24 cellular contexts compared by ENCODE assay signal in the genomic region with DNA sequence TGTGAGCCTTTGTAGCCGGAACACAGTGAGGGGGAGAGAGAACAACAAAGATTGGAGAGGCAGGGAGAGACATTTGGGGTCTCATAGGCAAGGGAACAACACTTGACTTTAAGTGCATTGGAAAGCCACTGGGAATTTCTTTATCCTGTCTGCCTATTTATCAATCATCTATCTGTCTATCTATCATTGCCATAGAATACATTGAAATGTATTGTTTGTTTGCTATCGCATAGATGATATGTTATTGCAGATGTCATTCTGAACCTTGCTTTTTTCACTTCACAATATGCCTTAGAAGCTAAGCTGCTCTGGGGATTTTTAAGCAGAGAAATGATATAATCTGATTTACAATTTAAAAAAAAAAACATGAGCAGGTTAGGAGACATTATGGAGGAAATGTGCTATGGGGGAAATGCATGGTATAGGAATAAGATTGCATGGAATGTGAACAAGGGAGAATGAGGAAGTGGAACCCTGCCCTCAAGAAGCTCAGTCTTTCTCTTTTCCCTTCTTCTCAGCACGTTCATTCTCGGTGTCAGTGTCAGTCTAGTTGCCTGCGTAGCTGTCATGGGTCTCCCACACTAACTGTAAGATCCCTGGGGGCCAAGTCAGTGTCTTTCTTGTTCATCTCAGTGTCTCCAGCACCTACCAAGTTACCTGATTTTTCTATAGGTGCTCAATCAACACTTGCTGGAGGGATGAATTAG.
"Had no signal": no experiment of that assay in that cellular context is flagged by ENCODE, and none has a peak within 500 bp of the region (broad histone marks: within the 10 kb centered on the region; RNA-seq: fewer than 3 reads in every experiment).

No MANE protein-coding gene starts in this region.

- H3K36me3 Mint-ChIP-seq: activated naive CD8-positive, alpha-beta T cell treated with anti-CD3 and anti-CD28 coated beads, Interleukin-2, amount 10 ng/mL, durations not matched to agents 7 days and 5 days had no signal

- H3K27me3 Mint-ChIP-seq: activated CD4-positive, alpha-beta T cell treated with anti-CD3 and anti-CD28 coated beads for 36 hours had no signal

- H3K9me3 Mint-ChIP-seq: activated CD4-positive, alpha-beta memory T cell treated with anti-CD3 and anti-CD28 coated beads, Interleukin-2, amount 10 ng/mL, durations not matched to agents 7 days and 5 days; activated naive CD8-positive, alpha-beta T cell treated with anti-CD3 and anti-CD28 coated beads, Interleukin-2, amount 10 ng/mL, durations not matched to agents 7 days and 5 days; activated T-helper 17 cell treated with anti-CD3 and anti-CD28 coated beads, Interleukin-2, amount 50 U/mL, for 72 hours had no signal

- H3K27ac Mint-ChIP-seq: activated CD4-positive, alpha-beta memory T cell treated with anti-CD3 and anti-CD28 coated beads, Interleukin-2, amount 10 ng/mL, durations not matched to agents 7 days and 5 days; activated CD4-positive, alpha-beta T cell treated with anti-CD3 and anti-CD28 coated beads for 36 hours; activated naive CD8-positive, alpha-beta T cell treated with anti-CD3 and anti-CD28 coated beads, Interleukin-2, amount 10 ng/mL, durations not matched to agents 7 days and 5 days; activated T-helper 17 cell treated with anti-CD3 and anti-CD28 coated beads, Interleukin-2, amount 50 U/mL, for 72 hours had no signal

- ATAC-seq: activated CD4-positive, alpha-beta T cell treated with anti-CD3 and anti-CD28 coated beads for 36 hours; activated T-helper 17 cell treated with anti-CD3 and anti-CD28 coated beads, Interleukin-2, amount 50 U/mL, for 72 hours; Panc1; Right ventricle myocardium inferior had no signal

- DNase-seq: activated CD4-positive, alpha-beta memory T cell treated with anti-CD3 and anti-CD28 coated beads, Interleukin-2, amount 10 ng/mL, durations not matched to agents 7 days and 5 days; activated CD4-positive, alpha-beta T cell treated with anti-CD3 and anti-CD28 coated beads for 36 hours; activated CD4-positive, alpha-beta T cell treated with anti-CD3 and anti-CD28 coated beads, Interleukin-2, amount 50 U/mL, for 1 hour; activated gamma-delta T cell treated with Interleukin-2 at 50 U/mL for 16 hours; activated naive CD4-positive, alpha-beta T cell treated with anti-CD3 and anti-CD28 coated beads, Interleukin-2, amount 50 U/mL, for 16 hours; activated naive CD8-positive, alpha-beta T cell treated with anti-CD3 and anti-CD28 coated beads, Interleukin-2, amount 10 ng/mL, durations not matched to agents 7 days and 5 days; activated T-cell treated with anti-CD3 and anti-CD28 coated beads for 4 hours; activated T-cell treated with anti-CD3 and anti-CD28 coated beads, Interleukin-2, amount 50 U/mL, for 48 hours; adrenal gland; anterior cingulate cortex; cerebellar nuclear complex; NCI-H1048; NCI-H146; NCI-H187 treated with DMSO at 0.1 percent for 48 hours; NCI-H2081 treated with DMSO at 0.1 percent for 48 hours; NCI-H446; NCI-H524; NCI-H748 treated with DMSO at 0.1 percent for 48 hours; RPMI8226; T-helper 1 cell; WERI-Rb-1 had no signal

- H3K4me3 Mint-ChIP-seq: activated CD4-positive, alpha-beta memory T cell treated with anti-CD3 and anti-CD28 coated beads, Interleukin-2, amount 10 ng/mL, durations not matched to agents 7 days and 5 days; activated CD4-positive, alpha-beta T cell treated with anti-CD3 and anti-CD28 coated beads for 36 hours; activated naive CD8-positive, alpha-beta T cell treated with anti-CD3 and anti-CD28 coated beads, Interleukin-2, amount 10 ng/mL, durations not matched to agents 7 days and 5 days; activated T-helper 17 cell treated with anti-CD3 and anti-CD28 coated beads, Interleukin-2, amount 50 U/mL, for 72 hours had no signal

- H3K4me1 Mint-ChIP-seq: activated CD4-positive, alpha-beta memory T cell treated with anti-CD3 and anti-CD28 coated beads, Interleukin-2, amount 10 ng/mL, durations not matched to agents 7 days and 5 days; activated CD4-positive, alpha-beta T cell treated with anti-CD3 and anti-CD28 coated beads for 36 hours; activated naive CD8-positive, alpha-beta T cell treated with anti-CD3 and anti-CD28 coated beads, Interleukin-2, amount 10 ng/mL, durations not matched to agents 7 days and 5 days; activated T-helper 17 cell treated with anti-CD3 and anti-CD28 coated beads, Interleukin-2, amount 50 U/mL, for 72 hours had no signal
